31 cellular contexts compared by ENCODE assay signal in genomic region chr21:42521384-42521783, GRCh38. TPM values are rescaled to one million over a fixed set of nuclear protein-coding genes. Genes with fewer than 3 reads are reported as not detected.
"Had no signal": no experiment of that assay in that cellular context is flagged by ENCODE, and none has a peak within 500 bp of the region (broad histone marks: within the 10 kb centered on the region; RNA-seq: fewer than 3 reads in every experiment).

No MANE protein-coding gene starts in this region.

- H3K9ac ChIP-seq: SK-N-SH had no signal

- H3K4me2 ChIP-seq: SK-N-SH had no signal

- H3K27ac ChIP-seq: ascending aorta, body of pancreas, SJCRH30 had no signal

- DNase-seq: activated CD4-positive, alpha-beta memory T cell treated with anti-CD3 and anti-CD28 coated beads, Interleukin-2, amount 10 ng/mL, durations not matched to agents 7 days and 5 days; activated CD4-positive, alpha-beta T cell treated with anti-CD3 and anti-CD28 coated beads for 1 hour; activated CD4-positive, alpha-beta T cell treated with anti-CD3 and anti-CD28 coated beads, Interleukin-2, amount 50 U/mL, for 1 hour; activated naive CD4-positive, alpha-beta T cell treated with Interleukin-2 at 50 U/mL for 16 hours; activated naive CD8-positive, alpha-beta T cell treated with anti-CD3 and anti-CD28 coated beads, Interleukin-2, amount 50 U/mL, for 24 hours; activated T-cell treated with anti-CD3 and anti-CD28 coated beads for 4 hours; activated T-cell treated with anti-CD3 and anti-CD28 coated beads, Interleukin-2, amount 50 U/mL, for 72 hours; amniotic stem cell; body of pancreas; NCI-H1048; NCI-H146; NCI-H187 treated with DMSO at 0.1 percent for 48 hours; NCI-H2081 treated with DMSO at 0.1 percent for 48 hours; NCI-H2171; NCI-H2227 treated with DMSO at 0.1 percent for 48 hours; NCI-H446 treated with DMSO at 0.1 percent for 48 hours; NCI-H524 treated with DMSO at 0.1 percent for 48 hours; NK-92 treated with Interleukin-12 subunit alpha and Interleukin-12 subunit beta, amount 100 ng/mL, for 24 hours; OCI-M1; RPMI8226; SJCRH30; SW 1271 had no signal

- H3K27ac Mint-ChIP-seq: activated CD4-positive, alpha-beta memory T cell treated with anti-CD3 and anti-CD28 coated beads, Interleukin-2, amount 10 ng/mL, durations not matched to agents 7 days and 5 days; activated naive CD4-positive, alpha-beta T cell treated with anti-CD3 and anti-CD28 coated beads, Interleukin-2, amount 50 U/mL, for 72 hours; activated naive CD8-positive, alpha-beta T cell treated with anti-CD3 and anti-CD28 coated beads, Interleukin-2, amount 50 U/mL, for 24 hours; activated T-cell treated with anti-CD3 and anti-CD28 coated beads, Interleukin-2, amount 50 U/mL, for 72 hours; WTC11 had no signal

- H3K9me3 Mint-ChIP-seq: activated CD4-positive, alpha-beta memory T cell treated with anti-CD3 and anti-CD28 coated beads, Interleukin-2, amount 10 ng/mL, durations not matched to agents 7 days and 5 days; activated naive CD4-positive, alpha-beta T cell treated with anti-CD3 and anti-CD28 coated beads, Interleukin-2, amount 50 U/mL, for 72 hours; activated naive CD8-positive, alpha-beta T cell treated with anti-CD3 and anti-CD28 coated beads, Interleukin-2, amount 50 U/mL, for 24 hours; activated T-cell treated with anti-CD3 and anti-CD28 coated beads, Interleukin-2, amount 50 U/mL, for 72 hours; central memory CD8-positive, alpha-beta T cell; WTC11 had no signal

- H3K9me3 ChIP-seq: ascending aorta, body of pancreas, SJCRH30, SK-N-SH had no signal

- H3K27me3 ChIP-seq: ascending aorta, body of pancreas had no signal

- H3K4me3 ChIP-seq: ascending aorta, body of pancreas, SJCRH30 had no signal

- H3K36me3 ChIP-seq: SJCRH30 had no signal

- H3K27me3 Mint-ChIP-seq: activated CD4-positive, alpha-beta memory T cell treated with anti-CD3 and anti-CD28 coated beads, Interleukin-2, amount 10 ng/mL, durations not matched to agents 7 days and 5 days; activated naive CD8-positive, alpha-beta T cell treated with anti-CD3 and anti-CD28 coated beads, Interleukin-2, amount 50 U/mL, for 24 hours; central memory CD8-positive, alpha-beta T cell had no signal

- ATAC-seq: activated naive CD4-positive, alpha-beta T cell treated with anti-CD3 and anti-CD28 coated beads, Interleukin-2, amount 50 U/mL, for 72 hours; activated naive CD8-positive, alpha-beta T cell treated with anti-CD3 and anti-CD28 coated beads, Interleukin-2, amount 50 U/mL, for 24 hours; activated T-cell treated with anti-CD3 and anti-CD28 coated beads, Interleukin-2, amount 50 U/mL, for 72 hours; body of pancreas; Panc1; Right ventricle myocardium inferior had no signal

- H3K9me2 ChIP-seq: SK-N-SH had no signal

- H3K4me3 Mint-ChIP-seq: activated CD4-positive, alpha-beta memory T cell treated with anti-CD3 and anti-CD28 coated beads, Interleukin-2, amount 10 ng/mL, durations not matched to agents 7 days and 5 days; activated naive CD8-positive, alpha-beta T cell treated with anti-CD3 and anti-CD28 coated beads, Interleukin-2, amount 50 U/mL, for 24 hours; activated T-cell treated with anti-CD3 and anti-CD28 coated beads, Interleukin-2, amount 50 U/mL, for 72 hours; central memory CD8-positive, alpha-beta T cell; WTC11 had no signal

RNA-seq across cellular contexts. Expression of gene SLC37A1, which starts 7.7 kb away (rescaled TPM):
- total RNA-seq: SJCRH30 had no signal

RNA-seq across cellular contexts. Expression of gene RSPH1, which starts 25.4 kb away (rescaled TPM):
- total RNA-seq: activated CD4-positive, alpha-beta memory T cell treated with anti-CD3 and anti-CD28 coated beads, Interleukin-2, amount 10 ng/mL, durations not matched to agents 7 days and 5 days; activated CD8-positive, alpha-beta memory T cell treated with anti-CD3 and anti-CD28 coated beads for 36 hours; ascending aorta; Right ventricle myocardium inferior; SJCRH30; T-helper 1 cell treated with Interleukin-12 subunit alpha and Interleukin-12 subunit beta and Interleukin-4 antibody, amounts not matched to agents 30 ng/mL and 1 ng/mL, for 36 hours had no signal
